Comparison of ENCODE assay signal across 1 cellular context in genomic region chr17:43578699-43579569, GRCh38.
TF ChIP-seq lines count a peak whose summit lies in the region.

No MANE protein-coding gene starts in this region.

TF ChIP-seq in GM12878, 131 proteins besides CTCF, POLR2A, EP300 and RAD21 (continued from another document):
- TF ChIP-seq POLR2AphosphoS5 (IDR thresholded peaks at IDR 0.05; ENCODE audit: low read length) (0 out of 2 replicates have a peak, but pooled peaks have one; percentile 32), SP1 (IDR thresholded peaks at IDR 0.05; ENCODE audit: low read depth, low read length) (peak; percentile 40), IRF5 (IDR thresholded peaks at IDR 0.05; ENCODE audit: borderline replicate concordance) (no peak), RCOR1 (conservative IDR thresholded peaks at IDR 0.05; ENCODE audit: low read depth, low read length) (0 out of 2 replicates have a peak, but pooled peaks have one; percentile 66), BCL11A (IDR thresholded peaks at IDR 0.05; ENCODE audit: low read depth, low read length) (peak; percentile 48; the same call in 1 of the 2 replicates), DPF2 (IDR thresholded peaks at IDR 0.05) (peak; percentile 63; the same call in 1 of the 2 replicates), MEF2B (IDR thresholded peaks at IDR 0.05; ENCODE audit: partially characterized antibody, poor library complexity, severe bottlenecking) (peak; percentile 94), PBX3 (IDR thresholded peaks at IDR 0.05; ENCODE audit: insufficient replicate concordance, low read depth, low read length) (peak; percentile 81), ATF7 (IDR thresholded peaks at IDR 0.05; ENCODE audit: low read depth) (peak; percentile 34; the same call in 1 of the 2 replicates), NBN (IDR thresholded peaks at IDR 0.05) (0 out of 2 replicates have a peak, but pooled peaks have one; percentile 49), EGR1 (IDR thresholded peaks at IDR 0.05; ENCODE audit: borderline replicate concordance in 1 of 2, low read depth in 2 of 2, low read length in 2 of 2) (no peak), RELB (IDR thresholded peaks at IDR 0.05; ENCODE audit: low read depth) (peak; percentile 91), PKNOX1 (IDR thresholded peaks at IDR 0.05) (peak; percentile 63; the same call in 1 of the 2 replicates), PAX8 (IDR thresholded peaks at IDR 0.05) (no peak), SMC3 (IDR thresholded peaks at IDR 0.05; ENCODE audit: borderline replicate concordance, low read length) (peak; percentile 22; the same call in 1 of the 2 replicates), HDGF (IDR thresholded peaks at IDR 0.05) (0 out of 2 replicates have a peak, but pooled peaks have one; percentile 30), TCF12 (IDR thresholded peaks at IDR 0.05; ENCODE audit: low read depth, low read length) (peak; percentile 3; the same call in 1 of the 2 replicates), STAT3 (IDR thresholded peaks at IDR 0.05; ENCODE audit: low read depth, low read length) (0 out of 2 replicates have a peak, but pooled peaks have one; percentile 74), YBX1 (IDR thresholded peaks at IDR 0.05) (no peak), IKZF2 (IDR thresholded peaks at IDR 0.05) (peak; percentile 85 to 91), ZNF207 (IDR thresholded peaks at IDR 0.05; ENCODE audit: borderline replicate concordance) (peak; percentile 57; the same call in 1 of the 2 replicates), GATAD2B (conservative IDR thresholded peaks at IDR 0.05; ENCODE audit: low read depth) (peak; percentile 80; the same call in 1 of the 2 replicates), KLF5 (IDR thresholded peaks at IDR 0.05; ENCODE audit: partially characterized antibody) (no peak), RB1 (IDR thresholded peaks at IDR 0.05; ENCODE audit: borderline replicate concordance) (no peak), TCF7 (IDR thresholded peaks at IDR 0.05; ENCODE audit: borderline replicate concordance) (no peak), SKIL (IDR thresholded peaks at IDR 0.05; ENCODE audit: low read depth, poor library complexity, severe bottlenecking) (peak; percentile 46)
